Comparison of ENCODE assay signal across 16 cellular contexts in genomic region chr17:15914400-15915165, GRCh38. TPM values are rescaled to one million over a fixed set of nuclear protein-coding genes. Genes with fewer than 3 reads are reported as not detected.
DNase-seq lines count a peak whose midpoint lies in the region; ATAC-seq and TF ChIP-seq lines count a peak whose summit lies in the region.
"Had no signal": no experiment of that assay in that cellular context is flagged by ENCODE, and none has a peak within 500 bp of the region (broad histone marks: within the 10 kb centered on the region; RNA-seq: fewer than 3 reads in every experiment).

No MANE protein-coding gene starts in this region.

- ATAC-seq in activated T-cell treated with anti-CD3 and anti-CD28 coated beads, Interleukin-2, amount 50 U/mL, for 72 hours (replicated peaks in 1 of 2): peak; percentile 58 to 66
- ATAC-seq: left colon had no signal

- no peak overlapping the region for H3K4me3 ChIP-seq in tibial nerve

- no peaks in the 10 kb centered on the region for H3K36me3 Mint-ChIP-seq in activated T-cell treated with anti-CD3 and anti-CD28 coated beads, Interleukin-2, amount 50 U/mL, for 72 hours (ENCODE audit: insufficient read depth in 2 of 2)
- H3K36me3 Mint-ChIP-seq in osteocyte (ENCODE audit: unreplicated experiment): no peaks in the 10 kb centered on the region
- H3K36me3 Mint-ChIP-seq: activated naive CD4-positive, alpha-beta T cell treated with anti-CD3 and anti-CD28 coated beads, Interleukin-2, amount 10 ng/mL, durations not matched to agents 7 days and 5 days had no signal

- DNase-seq in activated T-cell treated with anti-CD3 and anti-CD28 coated beads, Interleukin-2, amount 50 U/mL, for 72 hours: peak; percentile 8 to 18
- DNase-seq in activated T-cell treated with anti-CD3 and anti-CD28 coated beads for 4 hours (no peak), NOMO-1 treated with dmso at 0.1 percent for 144 hours (lab: John Stamatoyannopoulos, UW; ENCODE audit: unreplicated experiment) (peak; percentile 20), epithelial cell of prostate (ENCODE audit: low read depth, low spot score) (no peak), osteocyte (ENCODE audit: extremely low spot score, unreplicated experiment) (peak; percentile 17), OCI-M2 (lab: John Stamatoyannopoulos, UW; ENCODE audit: unreplicated experiment) (no peak), HT-29 (ENCODE audit: low spot score) (no peak), tibial nerve (ENCODE audit: low spot score in 2 of 2) (no peak)
- DNase-seq: activated CD4-positive, alpha-beta T cell treated with anti-CD3 and anti-CD28 coated beads, Interleukin-2, amount 50 U/mL, for 4 hours; activated naive CD4-positive, alpha-beta T cell treated with anti-CD3 and anti-CD28 coated beads, Interleukin-2, amount 10 ng/mL, durations not matched to agents 7 days and 5 days; DMS153; left colon; NCI-H1694 treated with DMSO at 0.1 percent for 48 hours; NCI-H82; small intestine had no signal

- no peaks in the 10 kb centered on the region for H3K9me3 Mint-ChIP-seq in activated T-cell treated with anti-CD3 and anti-CD28 coated beads, Interleukin-2, amount 50 U/mL, for 72 hours
- peaks cover 6% of the 10 kb centered on the region for H3K9me3 Mint-ChIP-seq in osteocyte (ENCODE audit: unreplicated experiment)
- H3K9me3 Mint-ChIP-seq: activated naive CD4-positive, alpha-beta T cell treated with anti-CD3 and anti-CD28 coated beads, Interleukin-2, amount 10 ng/mL, durations not matched to agents 7 days and 5 days; neural crest cell had no signal

- peak overlapping the region in 1 of 2 donors; percentile 20 for H3K4me3 Mint-ChIP-seq in activated T-cell treated with anti-CD3 and anti-CD28 coated beads, Interleukin-2, amount 50 U/mL, for 72 hours
- H3K4me3 Mint-ChIP-seq in osteocyte (ENCODE audit: unreplicated experiment): no peak overlapping the region
- H3K4me3 Mint-ChIP-seq: activated naive CD4-positive, alpha-beta T cell treated with anti-CD3 and anti-CD28 coated beads, Interleukin-2, amount 10 ng/mL, durations not matched to agents 7 days and 5 days; neural crest cell had no signal

- TF ChIP-seq CTCF in osteocyte (IDR thresholded peaks at IDR 0.05): no peak
- no peak for TF ChIP-seq CTCF in tibial nerve (IDR thresholded peaks at IDR 0.05)

- H3K36me3 ChIP-seq in tibial nerve: no peaks in the 10 kb centered on the region

- TF ChIP-seq POLR2A in tibial nerve (IDR thresholded peaks at IDR 0.05): no peak

- no peak for TF ChIP-seq EP300 in tibial nerve (IDR thresholded peaks at IDR 0.05)

- H3K4me1 ChIP-seq in tibial nerve: peaks cover 0 to 7% (median 2%) of the 10 kb centered on the region in 4 donors

- H3K4me1 Mint-ChIP-seq in activated T-cell treated with anti-CD3 and anti-CD28 coated beads, Interleukin-2, amount 50 U/mL, for 72 hours (ENCODE audit: low read depth): peaks cover 7% of the 10 kb centered on the region
- H3K4me1 Mint-ChIP-seq in osteocyte (ENCODE audit: unreplicated experiment): peaks cover 35% of the 10 kb centered on the region
- H3K4me1 Mint-ChIP-seq: activated naive CD4-positive, alpha-beta T cell treated with anti-CD3 and anti-CD28 coated beads, Interleukin-2, amount 10 ng/mL, durations not matched to agents 7 days and 5 days; neural crest cell had no signal

- 91 to 93% methylated on average over 6 of the region's 6 CpGs for WGBS in tibial nerve, 2 donors

- H3K27me3 ChIP-seq in tibial nerve: peaks cover 0 to 11% of the 10 kb centered on the region in 2 donors

- H3K27ac ChIP-seq in epithelial cell of prostate (peak overlapping the region; percentile 59), tibial nerve (no peak overlapping the region)

- peaks cover 23% of the 10 kb centered on the region for H3K27me3 Mint-ChIP-seq in activated T-cell treated with anti-CD3 and anti-CD28 coated beads, Interleukin-2, amount 50 U/mL, for 72 hours (ENCODE audit: low read depth)
- H3K27me3 Mint-ChIP-seq in osteocyte (ENCODE audit: unreplicated experiment): no peaks in the 10 kb centered on the region

- H3K9me3 ChIP-seq in tibial nerve: no peaks in the 10 kb centered on the region

- H3K27ac Mint-ChIP-seq in activated T-cell treated with anti-CD3 and anti-CD28 coated beads, Interleukin-2, amount 50 U/mL, for 72 hours: no peak overlapping the region
- no peak overlapping the region for H3K27ac Mint-ChIP-seq in osteocyte (ENCODE audit: unreplicated experiment)
- H3K27ac Mint-ChIP-seq: activated naive CD4-positive, alpha-beta T cell treated with anti-CD3 and anti-CD28 coated beads, Interleukin-2, amount 10 ng/mL, durations not matched to agents 7 days and 5 days had no signal

RNA-seq across cellular contexts. Expression of gene ADORA2B, which starts 30.3 kb away (rescaled TPM):
- 1 to 10 TPM in 1 of 2 donors, under 1 TPM in 1; 0.76 to 1.2 TPM for total RNA-seq in activated T-cell treated with anti-CD3 and anti-CD28 coated beads, Interleukin-2, amount 50 U/mL, for 72 hours
- total RNA-seq in osteocyte (8.9 TPM in 2 replicates), tibial nerve (1 to 10 TPM in 2 of 4 donors, under 1 TPM in 1, not detected in 1; 0.59 to 3.6 (median 1.1) TPM)
- 5.3 and 8.2 TPM in 2 replicates for total RNA-seq in HT-29 (2014; rRNA removed; shearing (Covaris generic))

Comparison
In these comparisons a context has a peak if more than half of its experiments do, and no peak if none do; other contexts are left out.
1. DNase-seq: peak in activated T-cell treated with anti-CD3 and anti-CD28 coated beads, Interleukin-2, amount 50 U/mL, for 72 hours (2 of 2), NOMO-1 treated with dmso at 0.1 percent for 144 hours (single experiment) and osteocyte (single experiment); none in activated T-cell treated with anti-CD3 and anti-CD28 coated beads for 4 hours (single experiment), epithelial cell of prostate (single experiment), OCI-M2 (single experiment), HT-29 (single experiment) and tibial nerve (0 of 2).